ENCODE assay signal across 24 cellular contexts in genomic region chr19:3296034-3296433, GRCh38.
DNase-seq lines count a peak whose midpoint lies in the region; ATAC-seq and TF ChIP-seq lines count a peak whose summit lies in the region.
"Had no signal": no experiment of that assay in that cellular context is flagged by ENCODE, and none has a peak within 500 bp of the region (broad histone marks: within the 10 kb centered on the region; RNA-seq: fewer than 3 reads in every experiment).

No MANE protein-coding gene starts in this region.

- POLR2A ChIA-PET in activated CD4-positive, alpha-beta T cell treated with anti-CD3 and anti-CD28 coated beads for 36 hours (lab: Charles Lee) = no interaction called here

- peak overlapping the region; percentile 45; the same call in 1 of the 2 replicates for H3K9ac ChIP-seq in ES-I3 (ENCODE audit: low read depth, low read length)
- H3K9ac ChIP-seq: BLaER1 had no signal

- H3K4me2 ChIP-seq in osteoblast (ENCODE audit: insufficient read depth, low read length) = no peak overlapping the region
- H3K4me2 ChIP-seq: BLaER1 had no signal

- H3K79me2 ChIP-seq in osteoblast (ENCODE audit: insufficient read depth, low read length) = no peaks in the 10 kb centered on the region

- peaks cover 19% of the 10 kb centered on the region for H3K27me3 ChIP-seq in osteoblast (ENCODE audit: insufficient read depth, low read length)

- no peaks in the 10 kb centered on the region for H4K20me1 ChIP-seq in osteoblast (ENCODE audit: insufficient read depth, low read length)
- H4K20me1 ChIP-seq: BLaER1 had no signal

- H3K4me1 Mint-ChIP-seq in activated CD4-positive, alpha-beta T cell treated with anti-CD3 and anti-CD28 coated beads for 36 hours = no peaks in the 10 kb centered on the region
- H3K4me1 Mint-ChIP-seq: CD14-positive monocyte; CD4-positive, alpha-beta memory T cell; CD4-positive, CD25-positive, alpha-beta regulatory T cell; CD8-positive, alpha-beta memory T cell had no signal

- H3K4me3 Mint-ChIP-seq in activated CD4-positive, alpha-beta T cell treated with anti-CD3 and anti-CD28 coated beads for 36 hours = no peak overlapping the region
- H3K4me3 Mint-ChIP-seq: CD14-positive monocyte; CD4-positive, alpha-beta memory T cell; CD4-positive, CD25-positive, alpha-beta regulatory T cell; CD8-positive, alpha-beta memory T cell had no signal

- CTCF ChIA-PET in activated CD4-positive, alpha-beta T cell treated with anti-CD3 and anti-CD28 coated beads for 36 hours (lab: Charles Lee) = interaction anchor here (1.1 kb wide), 1 partner anchor 8 kb away, joined by 4 read pairs; no protein-coding TSS in a partner anchor

- intact Hi-C loops in activated CD4-positive, alpha-beta T cell treated with anti-CD3 and anti-CD28 coated beads for 36 hours (cut with DNase I, micrococcal nuclease) = no loop called here

- ATAC-seq in HG03175 (IDR thresholded peaks at IDR 0.05; ENCODE audit: unreplicated experiment) (no peak), GM18511 (IDR thresholded peaks at IDR 0.05; ENCODE audit: unreplicated experiment) (no peak)
- no peak for ATAC-seq in activated CD4-positive, alpha-beta T cell treated with anti-CD3 and anti-CD28 coated beads for 36 hours
- ATAC-seq: GM12878 had no signal

- H3K36me3 Mint-ChIP-seq in activated CD4-positive, alpha-beta T cell treated with anti-CD3 and anti-CD28 coated beads for 36 hours (ENCODE audit: low read depth) = no peaks in the 10 kb centered on the region
- H3K36me3 Mint-ChIP-seq: CD14-positive monocyte; CD4-positive, alpha-beta memory T cell; CD4-positive, CD25-positive, alpha-beta regulatory T cell; CD8-positive, alpha-beta memory T cell had no signal

- H2AFZ ChIP-seq in osteoblast (ENCODE audit: low read length) = no peak overlapping the region

- H3K36me3 ChIP-seq in ES-I3 (ENCODE audit: insufficient read depth, low read length) (no peaks in the 10 kb centered on the region), osteoblast (ENCODE audit: insufficient read depth, low read length) (no peaks in the 10 kb centered on the region)
- H3K36me3 ChIP-seq: BE2C, BLaER1 had no signal

- no peak overlapping the region for H3K27ac Mint-ChIP-seq in activated CD4-positive, alpha-beta T cell treated with anti-CD3 and anti-CD28 coated beads for 36 hours
- H3K27ac Mint-ChIP-seq: CD14-positive monocyte; CD4-positive, alpha-beta memory T cell; CD8-positive, alpha-beta memory T cell had no signal

- DNase-seq in Daoy (ENCODE audit: low read depth) (peak; percentile 51), RPMI7951 (ENCODE audit: low read depth) (peak; percentile 32), osteoblast (ENCODE audit: insufficient read length, low spot score, missing footprints) (peak; percentile 34)
- no peak for DNase-seq in activated CD4-positive, alpha-beta T cell treated with anti-CD3 and anti-CD28 coated beads for 36 hours
- DNase-seq: 8988T; ACHN; BE2C; C1 segment of cervical spinal cord; CD4-positive, alpha-beta memory T cell; CD4-positive, CD25-positive, alpha-beta regulatory T cell; CD8-positive, alpha-beta memory T cell; COR-L47; DMS 273 treated with DMSO at 0.1 percent for 48 hours; DMS153; DMS53; DMS79; DND-41; GDM1 had no signal

- H3K27ac ChIP-seq in osteoblast (ENCODE audit: low read depth, low read length) = no peak overlapping the region
- H3K27ac ChIP-seq: BLaER1 had no signal

- no peak for TF ChIP-seq CTCF in osteoblast (IDR thresholded peaks at IDR 0.05; ENCODE audit: extremely low read depth, low read depth, low read length)

- no peaks in the 10 kb centered on the region for H3K4me1 ChIP-seq in ES-I3 (ENCODE audit: insufficient read depth, low read length)
- H3K4me1 ChIP-seq in osteoblast (ENCODE audit: insufficient read depth, low read length) = no peaks in the 10 kb centered on the region
- H3K4me1 ChIP-seq: BE2C, BLaER1 had no signal

- H3K27me3 Mint-ChIP-seq in activated CD4-positive, alpha-beta T cell treated with anti-CD3 and anti-CD28 coated beads for 36 hours = peaks cover 11% of the 10 kb centered on the region

- no peaks in the 10 kb centered on the region for H3K9me3 Mint-ChIP-seq in activated CD4-positive, alpha-beta T cell treated with anti-CD3 and anti-CD28 coated beads for 36 hours (ENCODE audit: low read depth)

- no peak overlapping the region for H3K4me3 ChIP-seq in osteoblast (ENCODE audit: insufficient read depth, low read length)
- H3K4me3 ChIP-seq: BLaER1, GM12878 had no signal

- H3K9me3 ChIP-seq in ES-I3 (ENCODE audit: control insufficient read depth, insufficient read depth, low read length) = no peaks in the 10 kb centered on the region
- H3K9me3 ChIP-seq in osteoblast (ENCODE audit: low read depth, low read length) = no peaks in the 10 kb centered on the region
- H3K9me3 ChIP-seq: BE2C, BLaER1 had no signal
